In the genomic region with DNA sequence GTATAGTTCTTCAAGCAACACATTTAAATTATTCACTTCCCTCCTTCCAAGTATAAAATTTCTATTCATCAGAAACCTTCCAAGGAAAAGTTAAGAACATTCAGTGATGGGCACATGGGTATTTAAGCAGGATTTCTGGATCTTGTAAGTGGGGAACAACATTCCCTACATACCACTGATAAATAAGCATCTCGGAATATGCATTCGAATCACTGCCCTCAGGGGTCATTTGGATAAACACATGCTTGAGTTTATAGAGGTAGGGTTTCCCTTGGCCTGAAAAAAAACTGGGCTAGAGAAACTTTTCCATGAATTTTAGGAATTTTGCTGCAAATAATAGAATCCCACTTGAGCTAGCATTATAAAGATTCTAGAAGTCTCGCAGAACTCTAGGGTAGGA, we compare ENCODE assay signal across 25 cellular contexts.
"Had no signal": no experiment of that assay in that cellular context is flagged by ENCODE, and none has a peak within 500 bp of the region (broad histone marks: within the 10 kb centered on the region; RNA-seq: fewer than 3 reads in every experiment).

No MANE protein-coding gene starts in this region.

- H2AFZ ChIP-seq: hepatocyte had no signal

- H3K4me3 Mint-ChIP-seq: immature natural killer cell; naive thymus-derived CD4-positive, alpha-beta T cell; natural killer cell treated with Interleukin-12 subunit alpha and Interleukin-12 subunit beta and Interleukin-15 and Interleukin-18, amount 100 ng/mL, for 72 hours; stimulated activated memory B cell treated with anti-CD40 and anti-IgM and Interleukin-4, amounts not matched to agents 10 μg/mL and 1 μg/mL and 100 μg/mL, for 72 hours had no signal

- H3K9me3 ChIP-seq: left ventricle myocardium inferior, mucosa of descending colon, ovary, right atrium auricular region, right lobe of liver, stomach, testis, thyroid gland, transverse colon, uterus had no signal

- ATAC-seq: mucosa of descending colon; naive thymus-derived CD4-positive, alpha-beta T cell; natural killer cell treated with Interleukin-12 subunit alpha and Interleukin-12 subunit beta and Interleukin-15 and Interleukin-18, amount 100 ng/mL, for 72 hours; right lobe of liver; stimulated activated memory B cell treated with anti-CD40 and anti-IgM and Interleukin-4, amounts not matched to agents 10 μg/mL and 1 μg/mL and 100 μg/mL, for 72 hours had no signal

- H3K4me2 ChIP-seq: hepatocyte, smooth muscle cell had no signal

- H3K79me2 ChIP-seq: hepatocyte had no signal

- H3K36me3 Mint-ChIP-seq: immature natural killer cell; naive thymus-derived CD4-positive, alpha-beta T cell; natural killer cell treated with Interleukin-12 subunit alpha and Interleukin-12 subunit beta and Interleukin-15 and Interleukin-18, amount 100 ng/mL, for 72 hours; stimulated activated memory B cell treated with anti-CD40 and anti-IgM and Interleukin-4, amounts not matched to agents 10 μg/mL and 1 μg/mL and 100 μg/mL, for 72 hours had no signal

- H3K27me3 ChIP-seq: hepatocyte, ovary, right atrium auricular region, right lobe of liver, stomach, testis, transverse colon, uterus had no signal

- H3K27ac ChIP-seq: hepatocyte, left ventricle myocardium inferior, ovary, right atrium auricular region, right lobe of liver, stomach, testis, thyroid gland, transverse colon, uterus had no signal

- H3K9me3 Mint-ChIP-seq: natural killer cell treated with Interleukin-12 subunit alpha and Interleukin-12 subunit beta and Interleukin-15 and Interleukin-18, amount 100 ng/mL, for 72 hours; stimulated activated memory B cell treated with anti-CD40 and anti-IgM and Interleukin-4, amounts not matched to agents 10 μg/mL and 1 μg/mL and 100 μg/mL, for 72 hours had no signal

- H3K27me3 Mint-ChIP-seq: stimulated activated memory B cell treated with anti-CD40 and anti-IgM and Interleukin-4, amounts not matched to agents 10 μg/mL and 1 μg/mL and 100 μg/mL, for 72 hours had no signal

- H3K36me3 ChIP-seq: left ventricle myocardium inferior, ovary, right atrium auricular region, right lobe of liver, stomach, thyroid gland, transverse colon, uterus had no signal

- H3K4me1 ChIP-seq: left ventricle myocardium inferior, right atrium auricular region, right lobe of liver, stomach, testis, thyroid gland, transverse colon, uterus had no signal

- H3K4me3 ChIP-seq: hepatocyte, left ventricle myocardium inferior, lung, mucosa of descending colon, ovary, right atrium auricular region, right lobe of liver, smooth muscle cell, stomach, testis, thyroid gland, transverse colon, uterus had no signal

- H3K27ac Mint-ChIP-seq: immature natural killer cell; naive thymus-derived CD4-positive, alpha-beta T cell; natural killer cell treated with Interleukin-12 subunit alpha and Interleukin-12 subunit beta and Interleukin-15 and Interleukin-18, amount 100 ng/mL, for 72 hours; progenitor cell of endocrine pancreas; stimulated activated memory B cell treated with anti-CD40 and anti-IgM and Interleukin-4, amounts not matched to agents 10 μg/mL and 1 μg/mL and 100 μg/mL, for 72 hours had no signal

- DNase-seq: immature natural killer cell; kidney; left ventricle myocardium inferior; midbrain; mucosa of descending colon; naive thymus-derived CD4-positive, alpha-beta T cell; ovary; right lobe of liver; stimulated activated CD4-positive, alpha-beta T cell treated with anti-CD3 and anti-CD28 coated beads, Interleukin-1b, Interleukin-23, amount 100 ng/mL, for 48 hours; stimulated activated CD4-positive, alpha-beta T cell treated with anti-CD3 and anti-CD28 coated beads, Interleukin-2, amount 100 ng/mL, for 48 hours; stimulated activated CD4-positive, alpha-beta T cell treated with anti-CD3 and anti-CD28 coated beads, Interleukin-4, amount 100 ng/mL, for 4 hours; stimulated activated CD8-positive, alpha-beta memory T cell treated with anti-CD3 and anti-CD28 coated beads, Interleukin-4, amount 100 ng/mL, for 48 hours; stimulated activated naive CD4-positive, alpha-beta T cell treated with Interleukin-2 at 50 U/mL for 16 hours; stomach; testis; thyroid gland; transverse colon; uterus had no signal

- H3K4me1 Mint-ChIP-seq: immature natural killer cell; naive thymus-derived CD4-positive, alpha-beta T cell; stimulated activated memory B cell treated with anti-CD40 and anti-IgM and Interleukin-4, amounts not matched to agents 10 μg/mL and 1 μg/mL and 100 μg/mL, for 72 hours had no signal
